Comparison of ENCODE assay signal across 21 cellular contexts in genomic region chr7:47782792-47783191, GRCh38.
DNase-seq lines count a peak whose midpoint lies in the region; ATAC-seq and TF ChIP-seq lines count a peak whose summit lies in the region.
"Had no signal": no experiment of that assay in that cellular context is flagged by ENCODE, and none has a peak within 500 bp of the region (broad histone marks: within the 10 kb centered on the region; RNA-seq: fewer than 3 reads in every experiment).

No MANE protein-coding gene starts in this region.

- WGBS in esophagus muscularis mucosa, result 99% methylated on average over 4 of the region's 4 CpGs
- 94 to 98% methylated on average over 4 of the region's 4 CpGs for WGBS in sigmoid colon, 2 donors

- no peaks in the 10 kb centered on the region for H3K36me3 Mint-ChIP-seq in activated T-cell treated with anti-CD3 and anti-CD28 coated beads, Interleukin-2, amount 50 U/mL, for 72 hours (ENCODE audit: insufficient read depth in 2 of 2)

- in situ Hi-C loops in brain microvascular endothelial cell (cut with HindIII; ENCODE audit: low pct_ligation_motif_present, low sequenced_read_pairs), result no loop called here

- TF ChIP-seq POLR2A in esophagus muscularis mucosa (IDR thresholded peaks at IDR 0.05; ENCODE audit: low read depth) (no peak), sigmoid colon (IDR thresholded peaks at IDR 0.05) (no peak)

- H3K9me3 ChIP-seq in SJSA1 (replicated peaks), result no peaks in the 10 kb centered on the region
- no peaks in the 10 kb centered on the region for H3K9me3 ChIP-seq in esophagus muscularis mucosa
- H3K9me3 ChIP-seq in sigmoid colon, result no peaks in the 10 kb centered on the region
- H3K9me3 ChIP-seq: BLaER1 treated with 17β-estradiol and CSF1 and Interleukin-3, amounts not matched to agents 10 nM and 100 nM; upper lobe of right lung had no signal

- no peak for TF ChIP-seq EP300 in esophagus muscularis mucosa (IDR thresholded peaks at IDR 0.05)
- no peak for TF ChIP-seq EP300 in sigmoid colon (IDR thresholded peaks at IDR 0.05)

- H3K9me3 Mint-ChIP-seq in activated T-cell treated with anti-CD3 and anti-CD28 coated beads, Interleukin-2, amount 50 U/mL, for 72 hours, result no peaks in the 10 kb centered on the region
- H3K9me3 Mint-ChIP-seq: HFFc6; stimulated activated naive CD8-positive, alpha-beta T cell treated with anti-CD3 and anti-CD28 coated beads, Interleukin-15, Interleukin-2, amounts not matched to agents 100 ng/mL and 50 ng/mL, for 24 hours had no signal

- no peaks in the 10 kb centered on the region for H3K79me2 ChIP-seq in ACC112 (ENCODE audit: control insufficient read depth, insufficient read depth, low read length, unreplicated experiment)

- H3K4me1 ChIP-seq in ACC112 (ENCODE audit: control insufficient read depth, insufficient read depth, low read length, unreplicated experiment) (peaks cover 52% of the 10 kb centered on the region), SJSA1 (replicated peaks) (peaks cover 68% of the 10 kb centered on the region), esophagus muscularis mucosa (peaks cover 12 to 64% (median 62%) of the 10 kb centered on the region in 4 donors), sigmoid colon (peaks cover 0 to 59% (median 57%) of the 10 kb centered on the region in 4 donors)

- no peaks in the 10 kb centered on the region for H3K4me1 Mint-ChIP-seq in activated T-cell treated with anti-CD3 and anti-CD28 coated beads, Interleukin-2, amount 50 U/mL, for 72 hours (ENCODE audit: low read depth)

- no peak overlapping the region for H3K4me3 ChIP-seq in ACC112 (ENCODE audit: low read depth, low read length)
- H3K4me3 ChIP-seq in SJSA1, result no peak overlapping the region
- no peak overlapping the region for H3K4me3 ChIP-seq in esophagus muscularis mucosa
- H3K4me3 ChIP-seq in sigmoid colon, result no peak overlapping the region
- no peak overlapping the region for H3K4me3 ChIP-seq in brain microvascular endothelial cell (ENCODE audit: low read depth, low read length)
- H3K4me3 ChIP-seq: BLaER1 treated with 17β-estradiol and CSF1 and Interleukin-3, amounts not matched to agents 10 nM and 100 nM; skin epidermis; upper lobe of right lung had no signal

- TF ChIP-seq CTCF in esophagus muscularis mucosa (IDR thresholded peaks at IDR 0.05) (no peak), sigmoid colon (IDR thresholded peaks at IDR 0.05) (no peak), brain microvascular endothelial cell (IDR thresholded peaks at IDR 0.05; ENCODE audit: low read depth, low read length, missing control alignments) (no peak)

- H3K27ac Mint-ChIP-seq in activated T-cell treated with anti-CD3 and anti-CD28 coated beads, Interleukin-2, amount 50 U/mL, for 72 hours, result no peak overlapping the region
- H3K27ac Mint-ChIP-seq: nephron progenitor cell; stimulated activated naive CD8-positive, alpha-beta T cell treated with anti-CD3 and anti-CD28 coated beads, Interleukin-15, Interleukin-2, amounts not matched to agents 100 ng/mL and 50 ng/mL, for 24 hours had no signal

- H2AFZ ChIP-seq in ACC112 (ENCODE audit: low read length, unreplicated experiment), result peak overlapping the region; percentile 17

- H3K27me3 ChIP-seq in ACC112 (ENCODE audit: insufficient read depth, low read length), result no peaks in the 10 kb centered on the region
- no peaks in the 10 kb centered on the region for H3K27me3 ChIP-seq in SJSA1 (replicated peaks)
- H3K27me3 ChIP-seq in esophagus muscularis mucosa, result no peaks in the 10 kb centered on the region
- no peaks in the 10 kb centered on the region for H3K27me3 ChIP-seq in sigmoid colon
- no peaks in the 10 kb centered on the region for H3K27me3 ChIP-seq in brain microvascular endothelial cell (replicated peaks)
- H3K27me3 ChIP-seq: BLaER1 treated with 17β-estradiol and CSF1 and Interleukin-3, amounts not matched to agents 10 nM and 100 nM; upper lobe of right lung had no signal

- DNase-seq in SJSA1 (ENCODE audit: low read depth in 1 of 2, low spot score in 2 of 2) (no peak), esophagus muscularis mucosa (ENCODE audit: extremely low spot score) (peak; percentile 14), sigmoid colon (no peak), amygdala (lab: John Stamatoyannopoulos, UW) (no peak), brain microvascular endothelial cell (no peak)
- DNase-seq in activated T-cell treated with anti-CD3 and anti-CD28 coated beads, Interleukin-2, amount 50 U/mL, for 72 hours, result no peak
- DNase-seq: activated effector memory CD4-positive, alpha-beta T cell treated with anti-CD3 and anti-CD28 coated beads, Interleukin-2, amount 50 U/mL, for 16 hours; HFFc6; left colon; midbrain; NCI-H1417 treated with DMSO at 0.1 percent for 48 hours; NCI-H2171 treated with DMSO at 0.1 percent for 48 hours; nephron progenitor cell; posterior cingulate gyrus; T-helper 1 cell; upper lobe of right lung had no signal

- H3K27ac ChIP-seq in ACC112 (ENCODE audit: low read depth, low read length) (peak overlapping the region; percentile 98), SJSA1 (peak overlapping the region; percentile 96), esophagus muscularis mucosa (replicated peaks in 1 of 4) (peak overlapping the region; percentile 75 to 87 (median 84)), sigmoid colon (peak overlapping the region; percentile 79 to 88 (median 82)), brain microvascular endothelial cell (no peak overlapping the region)
- H3K27ac ChIP-seq: BLaER1 treated with 17β-estradiol and CSF1 and Interleukin-3, amounts not matched to agents 10 nM and 100 nM had no signal

- H3K36me3 ChIP-seq in ACC112 (ENCODE audit: insufficient read depth, low read length), result no peaks in the 10 kb centered on the region
- H3K36me3 ChIP-seq in SJSA1, result no peaks in the 10 kb centered on the region
- no peaks in the 10 kb centered on the region for H3K36me3 ChIP-seq in esophagus muscularis mucosa
- no peaks in the 10 kb centered on the region for H3K36me3 ChIP-seq in sigmoid colon
- H3K36me3 ChIP-seq in brain microvascular endothelial cell (replicated peaks), result no peaks in the 10 kb centered on the region
- H3K36me3 ChIP-seq: BLaER1 treated with 17β-estradiol and CSF1 and Interleukin-3, amounts not matched to agents 10 nM and 100 nM; upper lobe of right lung had no signal

- intact Hi-C loops in esophagus muscularis mucosa (cut with DNase I), result no loop called here
- intact Hi-C loops in sigmoid colon (cut with DNase I), result loop anchor here (2.0 to 10.0 kb wide), 3 partner anchors 62 to 268 kb away; no protein-coding TSS in a partner anchor

- no peak for ATAC-seq in HG02763 (IDR thresholded peaks at IDR 0.05; ENCODE audit: unreplicated experiment)
- ATAC-seq in activated T-cell treated with anti-CD3 and anti-CD28 coated beads, Interleukin-2, amount 50 U/mL, for 72 hours (replicated peaks in 1 of 2), result no peak
- ATAC-seq: left colon had no signal

- no peak overlapping the region for H3K4me3 Mint-ChIP-seq in activated T-cell treated with anti-CD3 and anti-CD28 coated beads, Interleukin-2, amount 50 U/mL, for 72 hours
- H3K4me3 Mint-ChIP-seq: nephron progenitor cell; stimulated activated naive CD8-positive, alpha-beta T cell treated with anti-CD3 and anti-CD28 coated beads, Interleukin-15, Interleukin-2, amounts not matched to agents 100 ng/mL and 50 ng/mL, for 24 hours had no signal

- peaks cover 5% of the 10 kb centered on the region for H3K27me3 Mint-ChIP-seq in activated T-cell treated with anti-CD3 and anti-CD28 coated beads, Interleukin-2, amount 50 U/mL, for 72 hours (ENCODE audit: low read depth)
